Comparison of ENCODE assay signal across 1 cellular context in the genomic region with DNA sequence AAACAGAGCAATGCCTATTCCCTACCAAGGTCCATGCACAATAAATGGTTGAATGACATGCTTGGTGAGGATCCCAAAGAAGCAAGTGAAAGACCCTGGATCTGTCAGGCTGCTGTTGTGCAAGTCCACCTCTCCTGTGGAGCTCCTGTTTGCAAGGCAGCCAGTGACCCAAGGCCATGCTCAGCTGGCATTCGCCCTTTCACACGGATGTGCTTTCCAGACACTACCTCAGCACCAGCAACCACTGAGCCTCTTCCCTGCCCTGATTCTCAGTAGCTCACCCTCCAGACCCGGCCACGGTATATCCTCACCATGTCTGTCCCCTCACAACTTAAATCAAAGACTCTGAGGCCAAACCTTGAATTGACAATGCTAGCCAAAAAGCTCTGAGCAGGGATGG.
A peak's percentile ranks its signal among the peaks of the same experiment; 100 is the strongest.
TF ChIP-seq lines count a peak whose summit lies in the region.

No MANE protein-coding gene starts in this region.

TF ChIP-seq in HepG2, 621 proteins besides CTCF, POLR2A, EP300 and RAD21 (continued from another document and continues in another):
- TF ChIP-seq, protein P1, sequence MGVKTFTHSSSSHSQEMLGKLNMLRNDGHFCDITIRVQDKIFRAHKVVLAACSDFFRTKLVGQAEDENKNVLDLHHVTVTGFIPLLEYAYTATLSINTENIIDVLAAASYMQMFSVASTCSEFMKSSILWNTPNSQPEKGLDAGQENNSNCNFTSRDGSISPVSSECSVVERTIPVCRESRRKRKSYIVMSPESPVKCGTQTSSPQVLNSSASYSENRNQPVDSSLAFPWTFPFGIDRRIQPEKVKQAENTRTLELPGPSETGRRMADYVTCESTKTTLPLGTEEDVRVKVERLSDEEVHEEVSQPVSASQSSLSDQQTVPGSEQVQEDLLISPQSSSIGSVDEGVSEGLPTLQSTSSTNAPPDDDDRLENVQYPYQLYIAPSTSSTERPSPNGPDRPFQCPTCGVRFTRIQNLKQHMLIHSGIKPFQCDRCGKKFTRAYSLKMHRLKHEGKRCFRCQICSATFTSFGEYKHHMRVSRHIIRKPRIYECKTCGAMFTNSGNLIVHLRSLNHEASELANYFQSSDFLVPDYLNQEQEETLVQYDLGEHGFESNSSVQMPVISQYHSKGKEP (CRISPR knock-in tag; IDR thresholded peaks at IDR 0.05), result no peak
- TF ChIP-seq ATF2 (CRISPR knock-in tag; IDR thresholded peaks at IDR 0.05), result 0 out of 2 replicates have a peak, but pooled peaks have one; percentile 40
- TF ChIP-seq MEIS1 (CRISPR knock-in tag; IDR thresholded peaks at IDR 0.05; ENCODE audit: borderline replicate concordance), result no peak
- TF ChIP-seq SOX6 (IDR thresholded peaks at IDR 0.05), result no peak
- TF ChIP-seq SOX6 (CRISPR knock-in tag; IDR thresholded peaks at IDR 0.05), result no peak
- no peak for TF ChIP-seq ZNF230 (CRISPR knock-in tag; IDR thresholded peaks at IDR 0.05)
- no peak for TF ChIP-seq ZSCAN21 (CRISPR knock-in tag; IDR thresholded peaks at IDR 0.05; ENCODE audit: borderline replicate concordance)
- no peak for TF ChIP-seq ZNF770 (CRISPR knock-in tag; IDR thresholded peaks at IDR 0.05)
- TF ChIP-seq REPIN1 (CRISPR knock-in tag; IDR thresholded peaks at IDR 0.05; ENCODE audit: borderline replicate concordance, low read depth), result peak; percentile 56; the same call in 1 of the 2 replicates
- TF ChIP-seq, protein P2, sequence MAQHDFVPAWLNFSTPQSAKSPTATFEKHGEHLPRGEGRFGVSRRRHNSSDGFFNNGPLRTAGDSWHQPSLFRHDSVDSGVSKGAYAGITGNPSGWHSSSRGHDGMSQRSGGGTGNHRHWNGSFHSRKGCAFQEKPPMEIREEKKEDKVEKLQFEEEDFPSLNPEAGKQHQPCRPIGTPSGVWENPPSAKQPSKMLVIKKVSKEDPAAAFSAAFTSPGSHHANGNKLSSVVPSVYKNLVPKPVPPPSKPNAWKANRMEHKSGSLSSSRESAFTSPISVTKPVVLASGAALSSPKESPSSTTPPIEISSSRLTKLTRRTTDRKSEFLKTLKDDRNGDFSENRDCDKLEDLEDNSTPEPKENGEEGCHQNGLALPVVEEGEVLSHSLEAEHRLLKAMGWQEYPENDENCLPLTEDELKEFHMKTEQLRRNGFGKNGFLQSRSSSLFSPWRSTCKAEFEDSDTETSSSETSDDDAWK (CRISPR knock-in tag; IDR thresholded peaks at IDR 0.05), result no peak
- no peak for TF ChIP-seq ZNF777 (CRISPR knock-in tag; IDR thresholded peaks at IDR 0.05)
- no peak for TF ChIP-seq PCBP2 (optimal IDR thresholded peaks at IDR 0.05; ENCODE audit: low read depth, low read length, poor library complexity, severe bottlenecking)
- no peak for TF ChIP-seq ZNF350 (CRISPR knock-in tag; IDR thresholded peaks at IDR 0.05; ENCODE audit: borderline replicate concordance, low read depth)
- no peak for TF ChIP-seq ZFP36 (IDR thresholded peaks at IDR 0.05; ENCODE audit: borderline replicate concordance, low read depth, low read length, partially characterized antibody)
- TF ChIP-seq ZNF318 (CRISPR knock-in tag; IDR thresholded peaks at IDR 0.05), result no peak
- no peak for TF ChIP-seq CREB3 (CRISPR knock-in tag; IDR thresholded peaks at IDR 0.05)
- TF ChIP-seq SOX13 (IDR thresholded peaks at IDR 0.05), result no peak
- TF ChIP-seq SOX13 (CRISPR knock-in tag; conservative IDR thresholded peaks at IDR 0.05 in 1 of 2, IDR thresholded peaks at IDR 0.05 in 1 of 2), result 0 out of 4 replicates have a peak, but pooled peaks of 1 of the 2 experiments have one; percentile 42
- no peak for TF ChIP-seq ZNF800 (CRISPR knock-in tag; IDR thresholded peaks at IDR 0.05)
- peak; percentile 94 for TF ChIP-seq NR2C2 (CRISPR knock-in tag; IDR thresholded peaks at IDR 0.05; ENCODE audit: borderline replicate concordance)
- no peak for TF ChIP-seq KDM4B (CRISPR knock-in tag; IDR thresholded peaks at IDR 0.05)
- peak; percentile 43; the same call in 1 of the 2 replicates for TF ChIP-seq ARID5B (CRISPR knock-in tag; IDR thresholded peaks at IDR 0.05)
- TF ChIP-seq SRSF1 (optimal IDR thresholded peaks at IDR 0.05; ENCODE audit: low read depth, low read length), result no peak
- no peak for TF ChIP-seq PTBP1 (IDR thresholded peaks at IDR 0.05; ENCODE audit: low read depth, low read length, poor library complexity, severe bottlenecking)
- TF ChIP-seq, protein P3, sequence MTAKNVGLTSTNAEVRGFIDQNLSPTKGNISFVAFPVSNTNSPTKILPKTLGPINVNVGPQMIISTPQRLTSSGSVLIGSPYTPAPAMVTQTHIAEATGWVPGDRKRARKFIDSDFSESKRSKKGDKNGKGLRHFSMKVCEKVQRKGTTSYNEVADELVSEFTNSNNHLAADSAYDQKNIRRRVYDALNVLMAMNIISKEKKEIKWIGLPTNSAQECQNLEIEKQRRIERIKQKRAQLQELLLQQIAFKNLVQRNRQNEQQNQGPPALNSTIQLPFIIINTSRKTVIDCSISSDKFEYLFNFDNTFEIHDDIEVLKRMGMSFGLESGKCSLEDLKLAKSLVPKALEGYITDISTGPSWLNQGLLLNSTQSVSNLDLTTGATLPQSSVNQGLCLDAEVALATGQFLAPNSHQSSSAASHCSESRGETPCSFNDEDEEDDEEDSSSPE (CRISPR knock-in tag; IDR thresholded peaks at IDR 0.05), result no peak
- 0 out of 2 replicates have a peak, but pooled peaks have one; percentile 41 for TF ChIP-seq TARDBP (CRISPR knock-in tag; IDR thresholded peaks at IDR 0.05)
- no peak for TF ChIP-seq KAT2B (IDR thresholded peaks at IDR 0.05; ENCODE audit: borderline replicate concordance, low read depth, low read length)
- no peak for TF ChIP-seq HCFC1 (IDR thresholded peaks at IDR 0.05; ENCODE audit: low read depth, low read length)
- no peak for TF ChIP-seq NRL (CRISPR knock-in tag; IDR thresholded peaks at IDR 0.05; ENCODE audit: borderline replicate concordance)
